In the genomic region with DNA sequence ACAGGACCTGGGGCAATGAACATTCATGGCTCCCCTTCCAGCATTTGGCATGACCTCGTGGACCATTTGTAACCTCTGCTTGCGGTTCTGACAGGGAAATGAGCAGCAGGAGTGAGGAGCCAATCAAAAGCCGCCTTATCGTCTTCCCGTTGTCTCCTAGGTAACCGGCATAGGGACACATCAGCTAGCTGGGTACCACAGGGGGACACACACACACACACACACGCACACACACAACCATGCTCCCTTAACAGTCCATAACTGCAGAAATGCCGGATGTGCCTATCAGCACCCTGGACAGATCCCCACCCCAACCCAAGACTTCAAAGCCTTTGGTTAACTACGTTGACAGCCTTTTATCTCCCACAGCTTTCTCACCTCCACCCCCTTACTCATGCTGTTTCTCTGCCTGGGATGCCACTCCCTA, we compare ENCODE assay signal across 1 cellular context.
A peak's percentile ranks its signal among the peaks of the same experiment; 100 is the strongest.
TF ChIP-seq lines count a peak whose summit lies in the region.

No MANE protein-coding gene starts in this region.

TF ChIP-seq in HepG2, 621 proteins besides CTCF, POLR2A, EP300 and RAD21 (continued from another document):
- TF ChIP-seq, protein P1, sequence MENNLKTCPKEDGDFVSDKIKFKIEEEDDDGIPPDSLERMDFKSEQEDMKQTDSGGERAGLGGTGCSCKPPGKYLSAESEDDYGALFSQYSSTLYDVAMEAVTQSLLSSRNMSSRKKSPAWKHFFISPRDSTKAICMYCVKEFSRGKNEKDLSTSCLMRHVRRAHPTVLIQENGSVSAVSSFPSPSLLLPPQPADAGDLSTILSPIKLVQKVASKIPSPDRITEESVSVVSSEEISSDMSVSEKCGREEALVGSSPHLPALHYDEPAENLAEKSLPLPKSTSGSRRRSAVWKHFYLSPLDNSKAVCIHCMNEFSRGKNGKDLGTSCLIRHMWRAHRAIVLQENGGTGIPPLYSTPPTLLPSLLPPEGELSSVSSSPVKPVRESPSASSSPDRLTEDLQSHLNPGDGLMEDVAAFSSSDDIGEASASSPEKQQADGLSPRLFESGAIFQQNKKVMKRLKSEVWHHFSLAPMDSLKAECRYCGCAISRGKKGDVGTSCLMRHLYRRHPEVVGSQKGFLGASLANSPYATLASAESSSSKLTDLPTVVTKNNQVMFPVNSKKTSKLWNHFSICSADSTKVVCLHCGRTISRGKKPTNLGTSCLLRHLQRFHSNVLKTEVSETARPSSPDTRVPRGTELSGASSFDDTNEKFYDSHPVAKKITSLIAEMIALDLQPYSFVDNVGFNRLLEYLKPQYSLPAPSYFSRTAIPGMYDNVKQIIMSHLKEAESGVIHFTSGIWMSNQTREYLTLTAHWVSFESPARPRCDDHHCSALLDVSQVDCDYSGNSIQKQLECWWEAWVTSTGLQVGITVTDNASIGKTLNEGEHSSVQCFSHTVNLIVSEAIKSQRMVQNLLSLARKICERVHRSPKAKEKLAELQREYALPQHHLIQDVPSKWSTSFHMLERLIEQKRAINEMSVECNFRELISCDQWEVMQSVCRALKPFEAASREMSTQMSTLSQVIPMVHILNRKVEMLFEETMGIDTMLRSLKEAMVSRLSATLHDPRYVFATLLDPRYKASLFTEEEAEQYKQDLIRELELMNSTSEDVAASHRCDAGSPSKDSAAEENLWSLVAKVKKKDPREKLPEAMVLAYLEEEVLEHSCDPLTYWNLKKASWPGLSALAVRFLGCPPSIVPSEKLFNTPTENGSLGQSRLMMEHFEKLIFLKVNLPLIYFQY (CRISPR knock-in tag; IDR thresholded peaks at IDR 0.05; ENCODE audit: borderline replicate concordance) = no peak
- no peak for TF ChIP-seq SIX1 (CRISPR knock-in tag; IDR thresholded peaks at IDR 0.05; ENCODE audit: borderline replicate concordance)
- peak; percentile 16; the same call in 1 of the 2 replicates for TF ChIP-seq HDAC2 (CRISPR knock-in tag; IDR thresholded peaks at IDR 0.05)
- no peak for TF ChIP-seq ZFP90 (CRISPR knock-in tag; IDR thresholded peaks at IDR 0.05; ENCODE audit: borderline replicate concordance)
- 0 out of 2 replicates have a peak, but pooled peaks have one; percentile 15 for TF ChIP-seq GABPB1 (CRISPR knock-in tag; IDR thresholded peaks at IDR 0.05)
- no peak for TF ChIP-seq ZNF317 (CRISPR knock-in tag; IDR thresholded peaks at IDR 0.05)
- TF ChIP-seq ZBTB38 (CRISPR knock-in tag; IDR thresholded peaks at IDR 0.05) = no peak
- no peak for TF ChIP-seq MXI1 (IDR thresholded peaks at IDR 0.05; ENCODE audit: borderline replicate concordance, low read depth, low read length)
- no peak for TF ChIP-seq PPARG (CRISPR knock-in tag; conservative IDR thresholded peaks at IDR 0.05)
- no peak for TF ChIP-seq TP53 (CRISPR knock-in tag; conservative IDR thresholded peaks at IDR 0.05)
- no peak for TF ChIP-seq NFIB (CRISPR knock-in tag; IDR thresholded peaks at IDR 0.05; ENCODE audit: borderline replicate concordance)
- TF ChIP-seq, protein P2, sequence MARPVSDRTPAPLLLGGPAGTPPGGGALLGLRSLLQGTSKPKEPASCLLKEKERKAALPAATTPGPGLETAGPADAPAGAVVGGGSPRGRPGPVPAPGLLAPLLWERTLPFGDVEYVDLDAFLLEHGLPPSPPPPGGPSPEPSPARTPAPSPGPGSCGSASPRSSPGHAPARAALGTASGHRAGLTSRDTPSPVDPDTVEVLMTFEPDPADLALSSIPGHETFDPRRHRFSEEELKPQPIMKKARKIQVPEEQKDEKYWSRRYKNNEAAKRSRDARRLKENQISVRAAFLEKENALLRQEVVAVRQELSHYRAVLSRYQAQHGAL (CRISPR knock-in tag; IDR thresholded peaks at IDR 0.05; ENCODE audit: not compliant biosample characterization) = no peak
TF ChIP-seq in HepG2: peak in this region for 39.
